ENCODE assay signal across 13 cellular contexts in genomic region chr5:14343376-14343775, GRCh38.
"Had no signal": no experiment of that assay in that cellular context is flagged by ENCODE, and none has a peak within 500 bp of the region (broad histone marks: within the 10 kb centered on the region; RNA-seq: fewer than 3 reads in every experiment).

No MANE protein-coding gene starts in this region.

- H3K27ac ChIP-seq: adrenal gland, hepatocyte, tibial artery had no signal

- H3K4me3 ChIP-seq: adrenal gland, hepatocyte, tibial artery had no signal

- H3K9me3 Mint-ChIP-seq: activated T-helper 2 cell treated with anti-CD3 and anti-CD28 coated beads, Interferon-gamma antibody, Interleukin-2, Interleukin-4, amounts not matched to agents 10 μg/mL and 5 μg/mL and 100 μg/mL, durations not matched to agents 14 hours and 24 hours and 36 hours; central memory CD8-positive, alpha-beta T cell had no signal

- H3K4me1 Mint-ChIP-seq: central memory CD8-positive, alpha-beta T cell had no signal

- H3K27me3 ChIP-seq: adrenal gland, hepatocyte, tibial artery had no signal

- H3K9me3 ChIP-seq: adrenal gland, tibial artery had no signal

- H3K36me3 ChIP-seq: adrenal gland, tibial artery had no signal

- ATAC-seq: activated CD4-positive, CD25-positive, alpha-beta regulatory T cell treated with anti-CD3 and anti-CD28 coated beads, Interleukin-2, amount 50 U/mL, for 24 hours had no signal

- H3K27me3 Mint-ChIP-seq: central memory CD8-positive, alpha-beta T cell had no signal

- H3K27ac Mint-ChIP-seq: activated T-helper 2 cell treated with anti-CD3 and anti-CD28 coated beads, Interferon-gamma antibody, Interleukin-2, Interleukin-4, amounts not matched to agents 10 μg/mL and 5 μg/mL and 100 μg/mL, durations not matched to agents 14 hours and 24 hours and 36 hours had no signal

- DNase-seq: activated naive CD4-positive, alpha-beta T cell treated with anti-CD3 and anti-CD28 coated beads, Interleukin-2, amount 50 U/mL, for 16 hours; adrenal gland; dermis blood vessel endothelial cell; erythroblast; midbrain; nucleus accumbens; right cardiac atrium; small intestine; tibial artery had no signal

- H3K4me2 ChIP-seq: hepatocyte had no signal

- H3K4me3 Mint-ChIP-seq: central memory CD8-positive, alpha-beta T cell had no signal
